In the genomic region with DNA sequence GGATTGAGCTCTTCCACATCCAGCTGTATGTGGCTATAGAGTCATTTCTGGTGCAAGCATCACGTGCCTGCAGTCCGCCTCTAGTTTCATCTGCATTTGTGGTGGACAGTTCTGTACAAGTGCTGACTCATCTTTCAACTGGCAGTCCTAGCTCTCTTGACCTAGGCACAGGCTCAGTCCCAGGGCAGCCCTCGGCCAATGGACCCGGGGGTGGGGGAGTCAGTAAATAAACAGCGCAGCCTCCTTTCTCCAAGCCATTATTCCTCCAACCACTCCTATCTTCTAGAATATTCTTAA, we compare ENCODE assay signal across 14 cellular contexts. TPM values are rescaled to one million over a fixed set of nuclear protein-coding genes. Genes with fewer than 3 reads are reported as not detected.
DNase-seq lines count a peak whose midpoint lies in the region; ATAC-seq, FAIRE-seq and TF ChIP-seq lines count a peak whose summit lies in the region.
"Had no signal": no experiment of that assay in that cellular context is flagged by ENCODE, and none has a peak within 500 bp of the region (broad histone marks: within the 10 kb centered on the region; RNA-seq: fewer than 3 reads in every experiment).

No MANE protein-coding gene starts in this region.

- no peaks in the 10 kb centered on the region for H3K79me2 ChIP-seq in hepatocyte

- no peaks in the 10 kb centered on the region for H3K9me2 ChIP-seq in hepatocyte (replicated peaks; ENCODE audit: insufficient read depth)

- H3K27ac ChIP-seq in hepatocyte = peak overlapping the region; percentile 89

- peak; percentile 85 for ATAC-seq in GM18520 (IDR thresholded peaks at IDR 0.05; ENCODE audit: unreplicated experiment)
- peak; percentile 39 for ATAC-seq in HG02610 (IDR thresholded peaks at IDR 0.05; ENCODE audit: unreplicated experiment)
- ATAC-seq in activated T-cell treated with anti-CD3 and anti-CD28 coated beads, Interleukin-2, amount 50 U/mL, for 72 hours (replicated peaks in 1 of 2) = no peak

- intact Hi-C loops in head of caudate nucleus (cut with DNase I) = no loop called here

- H3K9me3 Mint-ChIP-seq in activated T-cell treated with anti-CD3 and anti-CD28 coated beads, Interleukin-2, amount 50 U/mL, for 72 hours = no peaks in the 10 kb centered on the region
- H3K9me3 Mint-ChIP-seq: activated T-helper 1 cell treated with anti-CD3 and anti-CD28 coated beads, Interleukin-12 subunit alpha, Interleukin-12 subunit beta, Interleukin-2, Interleukin-4 antibody, amounts not matched to agents 30 ng/mL and 10 ng/mL and 1 ng/mL, durations not matched to agents 14 hours and 24 hours and 36 hours; brain; mesothelial cell of epicardium had no signal

- no peak overlapping the region for H3K27ac Mint-ChIP-seq in activated T-cell treated with anti-CD3 and anti-CD28 coated beads, Interleukin-2, amount 50 U/mL, for 72 hours
- H3K27ac Mint-ChIP-seq: activated T-helper 1 cell treated with anti-CD3 and anti-CD28 coated beads, Interleukin-12 subunit alpha, Interleukin-12 subunit beta, Interleukin-2, Interleukin-4 antibody, amounts not matched to agents 30 ng/mL and 10 ng/mL and 1 ng/mL, durations not matched to agents 14 hours and 24 hours and 36 hours; brain had no signal

- no peak overlapping the region for H3K4me3 ChIP-seq in hepatocyte

- no peaks in the 10 kb centered on the region for H3K36me3 ChIP-seq in hepatocyte (replicated peaks; ENCODE audit: insufficient read depth, low read depth)
- H3K36me3 ChIP-seq: BE2C had no signal

- H3K9me3 ChIP-seq in hepatocyte (ENCODE audit: low read depth) = no peaks in the 10 kb centered on the region
- H3K9me3 ChIP-seq: BE2C had no signal

- peaks cover 14% of the 10 kb centered on the region for H3K27me3 Mint-ChIP-seq in activated T-cell treated with anti-CD3 and anti-CD28 coated beads, Interleukin-2, amount 50 U/mL, for 72 hours (ENCODE audit: low read depth)
- H3K27me3 Mint-ChIP-seq: brain had no signal

- H3K4me2 ChIP-seq in hepatocyte = peak overlapping the region; percentile 4

- no peak overlapping the region for H3K4me3 Mint-ChIP-seq in activated T-cell treated with anti-CD3 and anti-CD28 coated beads, Interleukin-2, amount 50 U/mL, for 72 hours
- H3K4me3 Mint-ChIP-seq: activated T-helper 1 cell treated with anti-CD3 and anti-CD28 coated beads, Interleukin-12 subunit alpha, Interleukin-12 subunit beta, Interleukin-2, Interleukin-4 antibody, amounts not matched to agents 30 ng/mL and 10 ng/mL and 1 ng/mL, durations not matched to agents 14 hours and 24 hours and 36 hours; brain; mesothelial cell of epicardium had no signal

- H3K36me3 Mint-ChIP-seq in activated T-cell treated with anti-CD3 and anti-CD28 coated beads, Interleukin-2, amount 50 U/mL, for 72 hours (ENCODE audit: insufficient read depth in 2 of 2) = no peaks in the 10 kb centered on the region
- H3K36me3 Mint-ChIP-seq: brain, mesothelial cell of epicardium had no signal

- H3K4me1 ChIP-seq in hepatocyte (ENCODE audit: insufficient read depth) = peaks cover 22% of the 10 kb centered on the region
- H3K4me1 ChIP-seq: BE2C had no signal

- H4K20me1 ChIP-seq in hepatocyte (ENCODE audit: insufficient read depth, poor library complexity, severe bottlenecking) = no peaks in the 10 kb centered on the region

- FAIRE-seq in RCC 7860 (lab: Jason Lieb, UNC) = no peak

- no peak overlapping the region for H2AFZ ChIP-seq in hepatocyte

- no peaks in the 10 kb centered on the region for H3K27me3 ChIP-seq in hepatocyte
- H3K27me3 ChIP-seq: BE2C had no signal

- TF ChIP-seq CTCF in hepatocyte (IDR thresholded peaks at IDR 0.05; ENCODE audit: poor library complexity) = no peak

- DNase-seq in RCC 7860 (ENCODE audit: low spot score) (peak; percentile 71), hepatocyte (ENCODE audit: low spot score) (peak; percentile 46), head of caudate nucleus (no peak)
- DNase-seq in central memory CD4-positive, alpha-beta T cell = no peak
- DNase-seq in NK-92 treated with Interleukin-12 subunit alpha and Interleukin-12 subunit beta, amount 100 ng/mL, for 24 hours (lab: John Stamatoyannopoulos, UW) = no peak
- no peak for DNase-seq in activated T-cell treated with anti-CD3 and anti-CD28 coated beads, Interleukin-2, amount 50 U/mL, for 72 hours
- DNase-seq: BE2C, GDM1, retina had no signal

- WGBS in hepatocyte (ENCODE audit: low lambda C conversion rate, missing lambda C conversion rate) = 60% methylated on average over 5 of the region's 5 CpGs

- H3K4me1 Mint-ChIP-seq in activated T-cell treated with anti-CD3 and anti-CD28 coated beads, Interleukin-2, amount 50 U/mL, for 72 hours (ENCODE audit: low read depth) = peaks cover 22% of the 10 kb centered on the region

RNA-seq across cellular contexts. Expression of a gene that starts 41.8 kb away (rescaled TPM):
- 37.4 and 64.4 TPM in 2 replicates for total RNA-seq in hepatocyte
- polyA plus RNA-seq in hepatocyte = 17.0 and 18.9 TPM in 2 replicates
- 1 to 10 TPM; 6.5 to 7.7 TPM for total RNA-seq in activated T-cell treated with anti-CD3 and anti-CD28 coated beads, Interleukin-2, amount 50 U/mL, for 72 hours

Comparison
In these comparisons a context has a peak if more than half of its experiments do, and no peak if none do; other contexts are left out.
1. ATAC-seq: peak in GM18520 (single experiment) and HG02610 (single experiment); none in activated T-cell treated with anti-CD3 and anti-CD28 coated beads, Interleukin-2, amount 50 U/mL, for 72 hours (0 of 2).
2. DNase-seq: peak in RCC 7860 (single experiment) and hepatocyte (single experiment); none in head of caudate nucleus (0 of 42), central memory CD4-positive, alpha-beta T cell (single experiment), NK-92 treated with Interleukin-12 subunit alpha and Interleukin-12 subunit beta, amount 100 ng/mL, for 24 hours (single experiment) and activated T-cell treated with anti-CD3 and anti-CD28 coated beads, Interleukin-2, amount 50 U/mL, for 72 hours (0 of 2).